Comparison of ENCODE assay signal across 8 cellular contexts in the genomic region with DNA sequence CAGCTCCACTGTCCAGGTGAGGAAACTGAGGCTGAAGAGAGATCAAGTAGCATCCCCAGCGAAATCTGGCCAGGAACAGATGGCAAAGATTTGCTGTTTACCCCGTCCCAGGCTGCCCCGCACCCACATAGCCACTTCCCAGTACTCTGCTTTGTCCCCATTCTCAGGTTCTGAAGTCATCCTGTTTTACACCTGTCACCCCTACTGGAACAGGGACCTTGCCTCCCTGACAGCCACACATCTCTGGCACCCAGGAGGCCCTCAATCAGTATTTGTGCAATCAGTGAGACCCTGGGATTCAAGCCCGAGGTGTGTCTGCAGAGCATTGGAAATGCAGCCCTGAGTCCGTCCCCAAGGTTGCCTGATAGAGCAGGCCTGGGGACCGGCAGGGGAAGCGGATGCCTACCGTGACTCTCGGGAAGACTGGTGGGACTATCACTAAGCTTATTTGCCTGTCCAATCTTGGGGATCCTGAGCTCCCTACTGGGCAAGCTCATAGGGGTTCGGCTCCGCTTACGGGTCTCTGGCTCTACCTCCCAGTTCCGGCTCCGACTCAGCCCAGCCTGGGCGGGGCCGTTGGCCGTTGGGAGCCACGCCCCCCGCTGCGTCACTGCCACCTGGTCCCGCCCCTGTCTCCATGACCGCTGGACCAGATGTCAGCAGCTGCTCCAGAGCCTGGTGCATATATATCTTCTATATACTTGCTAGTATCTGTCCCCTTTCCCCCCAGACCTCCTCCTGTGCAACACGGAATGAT. TPM values are rescaled to one million over a fixed set of nuclear protein-coding genes. Genes with fewer than 3 reads are reported as not detected.
DNase-seq lines count a peak whose midpoint lies in the region; ATAC-seq, FAIRE-seq and TF ChIP-seq lines count a peak whose summit lies in the region.

No MANE protein-coding gene starts in this region.

- no peak overlapping the region for H2AK5ac ChIP-seq in H1 (ENCODE audit: low read depth, low read length)
- H2AK5ac ChIP-seq in mesendoderm (ENCODE audit: low read length) = no peak overlapping the region

- H2BK20ac ChIP-seq in H1 (ENCODE audit: low read length) = no peak overlapping the region

- peak overlapping the region; percentile 53 for H3K4me3 Mint-ChIP-seq in activated CD8-positive, alpha-beta memory T cell treated with anti-CD3 and anti-CD28 coated beads, Interleukin-2, amount 10 ng/mL, durations not matched to agents 7 days and 5 days

- H3K4ac ChIP-seq in H1 (replicated peaks; ENCODE audit: insufficient read length, low read depth, low read length) (no peak overlapping the region), mesendoderm (ENCODE audit: low read depth, low read length) (no peak overlapping the region)

- H4K8ac ChIP-seq in H1 (ENCODE audit: extremely low read depth, insufficient read depth, low read length) = no peak overlapping the region
- H4K8ac ChIP-seq in mesendoderm (ENCODE audit: low read depth, low read length) = no peak overlapping the region

- no peak overlapping the region for H3K56ac ChIP-seq in H1 (replicated peaks; ENCODE audit: insufficient read length, low read depth, low read length)
- peak overlapping the region; percentile 76 for H3K56ac ChIP-seq in mesendoderm (ENCODE audit: low read length)

- no peak overlapping the region for H2BK15ac ChIP-seq in H1 (ENCODE audit: low read length)
- no peak overlapping the region for H2BK15ac ChIP-seq in mesendoderm (replicated peaks; ENCODE audit: low read depth)

- no peak for TF ChIP-seq POLR2A in H1 (IDR thresholded peaks at IDR 0.05; ENCODE audit: control extremely low read depth in 1 of 2, low read depth in 2 of 2, low read length in 2 of 2)

- TF ChIP-seq CTCF in H1 (IDR thresholded peaks at IDR 0.05; ENCODE audit: control extremely low read depth in 1 of 3, insufficient read depth in 1 of 3, low read depth in 1 of 3, low read length in 3 of 3) = no peak

- H3K4me1 ChIP-seq in H1 (replicated peaks in 1 of 4; ENCODE audit: control insufficient read depth in 3 of 4, insufficient read depth in 4 of 4, low read length in 3 of 4) = peaks cover 0 to 5% (median 3%) of the 10 kb centered on the region in 4 experiments; a peak in 4 of 7 replicates
- peaks cover 2% of the 10 kb centered on the region for H3K4me1 ChIP-seq in mesendoderm (ENCODE audit: control insufficient read depth, low read depth, low read length)

- no peak overlapping the region for H4K91ac ChIP-seq in H1 (replicated peaks; ENCODE audit: insufficient read length, low read length)

- peak overlapping the region in 3 of 4 experiments; percentile 35 to 48 (median 42); a peak in 4 of 7 replicates for H3K9ac ChIP-seq in H1 (replicated peaks in 1 of 4; ENCODE audit: extremely low read depth in 1 of 4, low read depth in 3 of 4, low read length in 3 of 4)
- H3K9ac ChIP-seq in mesendoderm (ENCODE audit: low read length) = peak overlapping the region; percentile 67

- H3K4me2 ChIP-seq in H1 (ENCODE audit: insufficient read depth in 1 of 2, low read depth in 2 of 2, low read length in 2 of 2) (peak overlapping the region; percentile 62 to 71), mesendoderm (ENCODE audit: low read length) (peak overlapping the region; percentile 48)

- TF ChIP-seq RAD21 in H1 (IDR thresholded peaks at IDR 0.05 in 1 of 2, conservative IDR thresholded peaks at IDR 0.05 in 1 of 2; ENCODE audit: low read depth in 2 of 2, low read length in 2 of 2) = no peak

- H3K9me3 ChIP-seq in H1 (ENCODE audit: insufficient read depth in 2 of 2, low read depth in 1 of 2, low read length in 1 of 2) = no peaks in the 10 kb centered on the region

- H3K23me2 ChIP-seq in H1 (ENCODE audit: low read depth, low read length) = peaks cover 9% of the 10 kb centered on the region

- H3K79me1 ChIP-seq in H1 (ENCODE audit: low read depth, low read length) (no peaks in the 10 kb centered on the region; the same call in 1 of the 2 replicates), mesendoderm (ENCODE audit: low read length) (no peaks in the 10 kb centered on the region)

- H3K18ac ChIP-seq in H1 (ENCODE audit: extremely low read depth, low read length) = no peak overlapping the region
- no peak overlapping the region for H3K18ac ChIP-seq in mesendoderm (ENCODE audit: low read length)

- no peak for TF ChIP-seq EP300 in H1 (IDR thresholded peaks at IDR 0.05; ENCODE audit: borderline replicate concordance in 1 of 2, low read depth in 2 of 2, low read length in 2 of 2)

- no peak overlapping the region for H2BK12ac ChIP-seq in H1 (ENCODE audit: low read depth, low read length)

- H3K36me3 Mint-ChIP-seq in activated CD8-positive, alpha-beta memory T cell treated with anti-CD3 and anti-CD28 coated beads, Interleukin-2, amount 10 ng/mL, durations not matched to agents 7 days and 5 days = no peaks in the 10 kb centered on the region

- peak; percentile 48 for DNase-seq in NCI-H748 (lab: John Stamatoyannopoulos, UW; ENCODE audit: unreplicated experiment)
- peak; percentile 85 for DNase-seq in activated CD8-positive, alpha-beta memory T cell treated with anti-CD3 and anti-CD28 coated beads, Interleukin-2, amount 10 ng/mL, durations not matched to agents 7 days and 5 days
- DNase-seq in H1 (ENCODE audit: low read depth in 1 of 2, low spot score in 2 of 2) = peak in 1 of 2 experiments; percentile 97
- DNase-seq in mesendoderm = peak; percentile 81
- DNase-seq in stimulated activated CD8-positive, alpha-beta memory T cell treated with anti-CD3 and anti-CD28 coated beads, Interleukin-12 subunit alpha, Interleukin-12 subunit beta, amount 100 ng/mL, for 24 hours (ENCODE audit: extremely low read depth) = peak; percentile 40
- no peak for DNase-seq in NCI-H524 treated with DMSO at 0.1 percent for 48 hours (lab: John Stamatoyannopoulos, UW)

- H3K36me3 ChIP-seq in H1 (ENCODE audit: control insufficient read depth in 2 of 4, insufficient read depth in 4 of 4, low read length in 3 of 4) (0 out of 8 replicates have a peak, but pooled peaks cover 0 to 2% (median 0%) of the 10 kb centered on the region in 4 experiments), mesendoderm (ENCODE audit: control insufficient read depth, insufficient read depth, low read length) (peaks cover under 1% of the 10 kb centered on the region)

- no peak overlapping the region for H2BK5ac ChIP-seq in H1 (ENCODE audit: low read depth, low read length)
- H2BK5ac ChIP-seq in mesendoderm (ENCODE audit: low read length) = no peak overlapping the region

- H3K79me2 ChIP-seq in H1 (ENCODE audit: control insufficient read depth in 1 of 2, insufficient read depth in 2 of 2, low read length in 2 of 2) = no peaks in the 10 kb centered on the region
- H3K79me2 ChIP-seq in mesendoderm (ENCODE audit: control insufficient read depth, insufficient read depth, low read length) = no peaks in the 10 kb centered on the region

- 15% methylated on average over 17 of the region's 23 CpGs; no CpG with 5 or more reads in 1 of the 2 experiments for WGBS in H1 (ENCODE audit: extremely low coverage in 1 of 2, insufficient coverage in 1 of 2, insufficient read length in 1 of 2, insufficient replicate concordance in 2 of 2, low coverage in 1 of 2, low lambda C conversion rate in 2 of 2, missing lambda C conversion rate in 1 of 2), 2 experiments
- no CpG with 5 or more reads among the region's 23 CpGs for WGBS in mesendoderm (ENCODE audit: extremely low coverage, insufficient coverage, low lambda C conversion rate)

- peak overlapping the region; percentile 32 for H3K27ac Mint-ChIP-seq in activated CD8-positive, alpha-beta memory T cell treated with anti-CD3 and anti-CD28 coated beads, Interleukin-2, amount 10 ng/mL, durations not matched to agents 7 days and 5 days

- H3K4me1 Mint-ChIP-seq in activated CD8-positive, alpha-beta memory T cell treated with anti-CD3 and anti-CD28 coated beads, Interleukin-2, amount 10 ng/mL, durations not matched to agents 7 days and 5 days = peaks cover 31% of the 10 kb centered on the region

- H4K20me1 ChIP-seq in H1 (replicated peaks in 1 of 2; ENCODE audit: control insufficient read depth in 1 of 2, insufficient read depth in 2 of 2, low read length in 2 of 2) = peaks cover 19 to 27% of the 10 kb centered on the region in 2 experiments

- H4K5ac ChIP-seq in H1 (ENCODE audit: insufficient read length, low read depth, low read length) = no peak overlapping the region
- no peak overlapping the region for H4K5ac ChIP-seq in mesendoderm (ENCODE audit: low read length)

- H3K27me3 Mint-ChIP-seq in activated CD8-positive, alpha-beta memory T cell treated with anti-CD3 and anti-CD28 coated beads, Interleukin-2, amount 10 ng/mL, durations not matched to agents 7 days and 5 days = no peaks in the 10 kb centered on the region

- no peaks in the 10 kb centered on the region for H3K9me3 Mint-ChIP-seq in activated CD8-positive, alpha-beta memory T cell treated with anti-CD3 and anti-CD28 coated beads, Interleukin-2, amount 10 ng/mL, durations not matched to agents 7 days and 5 days (ENCODE audit: low read depth)

- ATAC-seq in GM18517 (IDR thresholded peaks at IDR 0.05; ENCODE audit: unreplicated experiment) (peak; percentile 39), HG02884 (IDR thresholded peaks at IDR 0.05; ENCODE audit: unreplicated experiment) (peak; percentile 56)
- peak; percentile 76 for ATAC-seq in activated CD8-positive, alpha-beta memory T cell treated with anti-CD3 and anti-CD28 coated beads, Interleukin-2, amount 10 ng/mL, durations not matched to agents 7 days and 5 days

- H3K27ac ChIP-seq in H1 (ENCODE audit: low read depth, low read length) = no peak overlapping the region
- H3K27ac ChIP-seq in mesendoderm (ENCODE audit: low read depth, low read length) = no peak overlapping the region

- H3K23ac ChIP-seq in H1 (ENCODE audit: insufficient read length) = no peak overlapping the region
- no peak overlapping the region for H3K23ac ChIP-seq in mesendoderm (ENCODE audit: low read length)

- FAIRE-seq in H1 (lab: Jason Lieb, UNC) = no peak

- no peak overlapping the region for H2AFZ ChIP-seq in H1 (ENCODE audit: low read length)

- POLR2A ChIA-PET in H1 (lab: Charles Lee; ENCODE audit: partially characterized antibody) = interaction anchor here (0.6 to 5.0 kb wide), 7 partner anchors 16 to 437 kb away, joined by 3 to 35 read pairs (median 3); partner anchors contain the start of genes EMC3 and PRRT3

- CTCF ChIA-PET in activated CD8-positive, alpha-beta memory T cell treated with anti-CD3 and anti-CD28 coated beads, Interleukin-2, amount 10 ng/mL, durations not matched to agents 7 days and 5 days (lab: Charles Lee) = no interaction called here
- CTCF ChIA-PET in H1 (lab: Charles Lee; ENCODE audit: partially characterized antibody) = no interaction called here

- H3K27me3 ChIP-seq in H1 (replicated peaks in 1 of 4; ENCODE audit: control insufficient read depth in 3 of 4, extremely low read depth in 1 of 4, insufficient read depth in 3 of 4, low read length in 3 of 4) = no peaks in the 10 kb centered on the region
- H3K27me3 ChIP-seq in mesendoderm (ENCODE audit: insufficient read depth, low read length, poor library complexity) = no peaks in the 10 kb centered on the region

- H3K4me3 ChIP-seq in H1 (ENCODE audit: extremely low read depth in 1 of 4, insufficient read depth in 2 of 4, low read depth in 3 of 4, low read length in 4 of 4) = peak overlapping the region; percentile 30 to 62 (median 52)
- no peak overlapping the region for H3K4me3 ChIP-seq in mesendoderm (ENCODE audit: low read length)

- no peak overlapping the region for H3K14ac ChIP-seq in H1 (ENCODE audit: insufficient read length)

- no peak overlapping the region for H2BK120ac ChIP-seq in H1 (replicated peaks; ENCODE audit: low read depth, low read length)
- no peak overlapping the region for H2BK120ac ChIP-seq in mesendoderm (ENCODE audit: low read depth, low read length)

RNA-seq across cellular contexts. Expression of gene FANCD2, which starts 17.5 kb away (rescaled TPM):
- 100 to 1,000 TPM in 1 of 2 experiments, 10 to 100 TPM in 1; 75.1 to 109 TPM for total RNA-seq in activated CD8-positive, alpha-beta memory T cell treated with anti-CD3 and anti-CD28 coated beads, Interleukin-2, amount 10 ng/mL, durations not matched to agents 7 days and 5 days
- 74.0 and 77.8 TPM in 2 replicates for total RNA-seq in H1 (2021; fragmentation: NEBNext Ultra II Directional; extraction: Animal tissue kit (Norgen Biotek cat#: 25700))
- polyA plus RNA-seq in H1 (2011; rRNA removed) = 22.8 and 33.1 TPM in 2 replicates
- polyA plus RNA-seq in H1 (2011; cell fraction: cytosol; rRNA removed) = 30.2 TPM
- polyA plus RNA-seq in H1 (2011; cell fraction: nucleus; rRNA removed) = 42.2 TPM
- polyA plus RNA-seq in H1 (2012, experiment 1 of 2) = 63.9 to 93.9 TPM (median 66.0 TPM) in 4 replicates
- polyA plus RNA-seq in H1 (2012, experiment 2 of 2) = 2.4 TPM
- polyA plus RNA-seq in H1 (2013, experiment 1 of 2) = 62.9 TPM
- polyA plus RNA-seq in H1 (2013, experiment 2 of 2) = 56.0 TPM
- 101 and 136 TPM in 2 replicates for polyA minus RNA-seq in H1 (2011; rRNA and poly(A)+ RNA removed)
- polyA minus RNA-seq in H1 (2011; cell fraction: cytosol; rRNA and poly(A)+ RNA removed) = 66.8 TPM
- 94.3 TPM for polyA minus RNA-seq in H1 (2011; cell fraction: nucleus; rRNA and poly(A)+ RNA removed)
- 37.7 TPM for polyA plus RNA-seq in mesendoderm (2013, experiment 1 of 2)
- polyA plus RNA-seq in mesendoderm (2013, experiment 2 of 2) = 38.2 TPM

RNA-seq across cellular contexts. Expression of gene EMC3, which starts 22.1 kb away (rescaled TPM):
- total RNA-seq in activated CD8-positive, alpha-beta memory T cell treated with anti-CD3 and anti-CD28 coated beads, Interleukin-2, amount 10 ng/mL, durations not matched to agents 7 days and 5 days = 10 to 100 TPM; 52.5 to 63.8 TPM
- total RNA-seq in H1 (2021; fragmentation: NEBNext Ultra II Directional; extraction: Animal tissue kit (Norgen Biotek cat#: 25700)) = 37.6 and 40.2 TPM in 2 replicates
- 34.2 and 59.8 TPM in 2 replicates for polyA plus RNA-seq in H1 (2011; rRNA removed)
- polyA plus RNA-seq in H1 (2011; cell fraction: cytosol; rRNA removed) = 50.3 TPM
- 49.8 TPM for polyA plus RNA-seq in H1 (2011; cell fraction: nucleus; rRNA removed)
- polyA plus RNA-seq in H1 (2012, experiment 1 of 2) = 46.6 to 57.6 TPM (median 51.4 TPM) in 4 replicates
- 7.4 TPM for polyA plus RNA-seq in H1 (2012, experiment 2 of 2)
- polyA plus RNA-seq in H1 (2013, experiment 1 of 2) = 43.2 TPM
- polyA plus RNA-seq in H1 (2013, experiment 2 of 2) = 58.5 TPM
- polyA minus RNA-seq in H1 (2011; rRNA and poly(A)+ RNA removed) = 63.2 and 86.0 TPM in 2 replicates
- polyA minus RNA-seq in H1 (2011; cell fraction: cytosol; rRNA and poly(A)+ RNA removed) = 17.9 TPM
- polyA minus RNA-seq in H1 (2011; cell fraction: nucleus; rRNA and poly(A)+ RNA removed) = 17.0 TPM
- polyA plus RNA-seq in mesendoderm (2013, experiment 1 of 2) = 29.5 TPM
- 27.8 TPM for polyA plus RNA-seq in mesendoderm (2013, experiment 2 of 2)

RNA-seq across cellular contexts. Expression of gene PRRT3, which starts 56.6 kb away (rescaled TPM):
- 1 to 10 TPM; 3.5 to 6.4 TPM for total RNA-seq in activated CD8-positive, alpha-beta memory T cell treated with anti-CD3 and anti-CD28 coated beads, Interleukin-2, amount 10 ng/mL, durations not matched to agents 7 days and 5 days
- total RNA-seq in H1 (2021; fragmentation: NEBNext Ultra II Directional; extraction: Animal tissue kit (Norgen Biotek cat#: 25700)) = 8.4 and 9.2 TPM in 2 replicates
- polyA plus RNA-seq in H1 (2011; rRNA removed) = 9.0 and 10.0 TPM in 2 replicates
- polyA plus RNA-seq in H1 (2011; cell fraction: cytosol; rRNA removed) = 8.0 TPM
- 16.5 TPM for polyA plus RNA-seq in H1 (2011; cell fraction: nucleus; rRNA removed)
- polyA plus RNA-seq in H1 (2012, experiment 1 of 2) = 3.3 to 7.9 TPM (median 6.0 TPM) in 4 replicates
- polyA plus RNA-seq in H1 (2012, experiment 2 of 2) = 5.7 TPM
- 9.2 TPM for polyA plus RNA-seq in H1 (2013, experiment 1 of 2)
- 7.5 TPM for polyA plus RNA-seq in H1 (2013, experiment 2 of 2)
- polyA minus RNA-seq in H1 (2011; rRNA and poly(A)+ RNA removed) = 18.5 and 23.8 TPM in 2 replicates
- polyA minus RNA-seq in H1 (2011; cell fraction: cytosol; rRNA and poly(A)+ RNA removed) = 7.2 TPM
- polyA minus RNA-seq in H1 (2011; cell fraction: nucleus; rRNA and poly(A)+ RNA removed) = 29.8 TPM
- 2.7 TPM for polyA plus RNA-seq in mesendoderm (2013, experiment 1 of 2)
- 2.6 TPM for polyA plus RNA-seq in mesendoderm (2013, experiment 2 of 2)
